In genomic region chr2:9169310-9170107, GRCh38 we compare ENCODE assay signal across 17 cellular contexts. TPM values are rescaled to one million over a fixed set of nuclear protein-coding genes. Genes with fewer than 3 reads are reported as not detected.
DNase-seq lines count a peak whose midpoint lies in the region; ATAC-seq, FAIRE-seq and TF ChIP-seq lines count a peak whose summit lies in the region.
"Had no signal": no experiment of that assay in that cellular context is flagged by ENCODE, and none has a peak within 500 bp of the region (broad histone marks: within the 10 kb centered on the region; RNA-seq: fewer than 3 reads in every experiment).

No MANE protein-coding gene starts in this region.

- H3K27me3 ChIP-seq in RWPE2 (ENCODE audit: insufficient read depth, poor library complexity, severe bottlenecking) (no peaks in the 10 kb centered on the region), foreskin keratinocyte (no peaks in the 10 kb centered on the region)

- H3K9me3 Mint-ChIP-seq in type B pancreatic cell, result no peaks in the 10 kb centered on the region
- no peaks in the 10 kb centered on the region for H3K9me3 Mint-ChIP-seq in activated naive CD4-positive, alpha-beta T cell treated with anti-CD3 and anti-CD28 coated beads for 36 hours

- H3K4me1 Mint-ChIP-seq in type B pancreatic cell (ENCODE audit: unreplicated experiment), result peaks cover 33% of the 10 kb centered on the region
- H3K4me1 Mint-ChIP-seq in activated naive CD4-positive, alpha-beta T cell treated with anti-CD3 and anti-CD28 coated beads for 36 hours (ENCODE audit: low read depth), result no peaks in the 10 kb centered on the region

- no peaks in the 10 kb centered on the region for H3K27me3 Mint-ChIP-seq in type B pancreatic cell
- H3K27me3 Mint-ChIP-seq in activated naive CD4-positive, alpha-beta T cell treated with anti-CD3 and anti-CD28 coated beads for 36 hours (ENCODE audit: low read depth), result peaks cover 12% of the 10 kb centered on the region

- H3K36me3 ChIP-seq in RWPE2 (ENCODE audit: low read depth), result no peaks in the 10 kb centered on the region

- CTCF ChIA-PET in activated naive CD4-positive, alpha-beta T cell treated with anti-CD3 and anti-CD28 coated beads for 36 hours (lab: Charles Lee), result no interaction called here

- DNase-seq in NOMO-1 treated with DMSO at 0.1 percent for 48 hours (lab: John Stamatoyannopoulos, UW; ENCODE audit: unreplicated experiment), result peak; percentile 47
- no peak for DNase-seq in NOMO-1 treated with dmso at 0.1 percent for 144 hours (lab: John Stamatoyannopoulos, UW; ENCODE audit: unreplicated experiment)
- no peak for DNase-seq in RWPE2 (ENCODE audit: low spot score)
- no peak for DNase-seq in foreskin keratinocyte
- DNase-seq in type B pancreatic cell (ENCODE audit: extremely low spot score, unreplicated experiment), result no peak
- DNase-seq in activated naive CD4-positive, alpha-beta T cell treated with anti-CD3 and anti-CD28 coated beads for 36 hours, result no peak
- no peak for DNase-seq in stimulated activated CD4-positive, alpha-beta T cell treated with anti-CD3 and anti-CD28 coated beads, Interleukin-15, amount 100 ng/mL, for 24 hours
- no peak for DNase-seq in HTR-8/SVneo (ENCODE audit: insufficient read length, low spot score)
- DNase-seq: 8988T, Calu3, DMS79 treated with DMSO at 0.1 percent for 48 hours, NCI-H1105, NCI-H1694 treated with DMSO at 0.1 percent for 48 hours, NCI-H2171, NCI-H82 had no signal

- peak overlapping the region; percentile 45 for H3K4me3 Mint-ChIP-seq in type B pancreatic cell
- H3K4me3 Mint-ChIP-seq in activated naive CD4-positive, alpha-beta T cell treated with anti-CD3 and anti-CD28 coated beads for 36 hours, result no peak overlapping the region
- H3K4me3 Mint-ChIP-seq: GM23338 had no signal

- H3K27ac ChIP-seq in RWPE2 (ENCODE audit: poor library complexity, severe bottlenecking) (peak overlapping the region; percentile 37), foreskin keratinocyte (peak overlapping the region; percentile 7)
- H3K27ac ChIP-seq: C4-2B had no signal

- H3K4me3 ChIP-seq in RWPE2 (ENCODE audit: severe bottlenecking), result no peak overlapping the region
- H3K4me3 ChIP-seq: GM23338 had no signal

- TF ChIP-seq CTCF in RWPE2 (IDR thresholded peaks at IDR 0.05; ENCODE audit: poor library complexity, severe bottlenecking) (no peak), foreskin keratinocyte (conservative IDR thresholded peaks at IDR 0.05) (no peak), type B pancreatic cell (conservative IDR thresholded peaks at IDR 0.05) (no peak)

- no peaks in the 10 kb centered on the region for H3K9me3 ChIP-seq in RWPE2 (ENCODE audit: severe bottlenecking)

- intact Hi-C loops in activated naive CD4-positive, alpha-beta T cell treated with anti-CD3 and anti-CD28 coated beads for 36 hours (cut with micrococcal nuclease), result no loop called here

- H3K4me1 ChIP-seq in RWPE2 (ENCODE audit: insufficient read depth, poor library complexity, severe bottlenecking), result peaks cover 20% of the 10 kb centered on the region
- H3K4me1 ChIP-seq in foreskin keratinocyte, result peaks cover 26% of the 10 kb centered on the region

- no peak for FAIRE-seq in HTR-8/SVneo (lab: Jason Lieb, UNC)

- H3K27ac Mint-ChIP-seq in type B pancreatic cell, result peak overlapping the region; percentile 97
- no peak overlapping the region for H3K27ac Mint-ChIP-seq in activated naive CD4-positive, alpha-beta T cell treated with anti-CD3 and anti-CD28 coated beads for 36 hours
- H3K27ac Mint-ChIP-seq: GM23338 had no signal

- H3K36me3 Mint-ChIP-seq in type B pancreatic cell, result no peaks in the 10 kb centered on the region
- no peaks in the 10 kb centered on the region for H3K36me3 Mint-ChIP-seq in activated naive CD4-positive, alpha-beta T cell treated with anti-CD3 and anti-CD28 coated beads for 36 hours (ENCODE audit: low read depth)

- ATAC-seq in RWPE2 (ENCODE audit: low read depth), result no peak
- ATAC-seq in foreskin keratinocyte, result no peak

RNA-seq across cellular contexts. Expression of gene ASAP2, which starts 37.1 kb away (rescaled TPM):
- total RNA-seq in foreskin keratinocyte, result 57.2 and 69.3 TPM in 2 replicates
- 20.8 and 21.8 TPM in 2 replicates for polyA plus RNA-seq in foreskin keratinocyte
- total RNA-seq in type B pancreatic cell (ENCODE audit: low replicate concordance), result 45.6 and 49.6 TPM in 2 replicates
- total RNA-seq in activated naive CD4-positive, alpha-beta T cell treated with anti-CD3 and anti-CD28 coated beads for 36 hours, result under 1 TPM; 0.14 to 0.15 TPM

Comparison
In these comparisons a context has a peak if more than half of its experiments do, and no peak if none do; other contexts are left out.
1. RNA of gene ASAP2, which starts 37.1 kb away (total RNA-seq): 57.2 to 69.3 TPM in foreskin keratinocyte and 45.6 to 49.6 TPM in type B pancreatic cell; 0.14 to 0.15 TPM in activated naive CD4-positive, alpha-beta T cell treated with anti-CD3 and anti-CD28 coated beads for 36 hours; every median in the first group is over 10 times any median in the second.